Comparison of ENCODE assay signal across 23 cellular contexts in the genomic region with DNA sequence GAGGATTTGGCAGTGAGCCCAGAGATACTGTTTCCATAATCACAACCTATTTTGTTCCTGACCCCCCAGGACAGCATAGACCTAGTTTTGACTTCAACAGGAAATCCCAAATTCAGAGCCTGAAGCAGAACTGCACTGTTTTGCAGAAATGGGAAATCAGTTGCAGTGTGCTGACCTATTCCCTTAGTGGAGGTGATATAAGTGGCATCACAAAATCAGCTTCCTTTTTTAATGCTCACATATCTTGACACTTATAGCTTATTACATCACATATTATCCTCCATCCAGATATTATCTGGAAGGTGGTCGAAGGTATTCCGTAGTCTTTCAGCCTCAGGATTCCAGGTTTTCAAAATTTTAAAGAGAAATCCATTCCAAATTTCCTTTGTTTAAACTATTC.
DNase-seq lines count a peak whose midpoint lies in the region; ATAC-seq and TF ChIP-seq lines count a peak whose summit lies in the region.
"Had no signal": no experiment of that assay in that cellular context is flagged by ENCODE, and none has a peak within 500 bp of the region (broad histone marks: within the 10 kb centered on the region; RNA-seq: fewer than 3 reads in every experiment).

No MANE protein-coding gene starts in this region.

- DNase-seq in A172 (ENCODE audit: low spot score) (peak; percentile 44), ACHN (peak; percentile 19), LHCN-M2 (ENCODE audit: low read depth) (peak; percentile 49), AG08395 (ENCODE audit: low spot score) (no peak)
- DNase-seq: activated CD4-positive, alpha-beta T cell treated with anti-CD3 and anti-CD28 coated beads, Interleukin-2, amount 50 U/mL, for 1 hour; activated CD4-positive, CD25-positive, alpha-beta regulatory T cell; activated gamma-delta T cell; activated naive CD8-positive, alpha-beta T cell treated with anti-CD3 and anti-CD28 coated beads for 36 hours; activated T-cell treated with anti-CD3 and anti-CD28 coated beads, Interleukin-2, amount 50 U/mL, for 1 hour; cortex of kidney; effector memory CD8-positive, alpha-beta T cell; erythroblast; left colon; mucosa of descending colon; natural killer cell; NCI-H1694; NCI-H774; transverse colon had no signal

- TF ChIP-seq POLR2A in GM18505 (IDR thresholded peaks at IDR 0.05; ENCODE audit: borderline replicate concordance, extremely low read depth, insufficient read depth, insufficient read length): no peak

- ATAC-seq in SK-N-SH treated with all-trans-retinoic acid at 6 μM for 48 hours (peak; percentile 14; the same call in 2 of the 3 replicates), GM18868 (IDR thresholded peaks at IDR 0.05; ENCODE audit: unreplicated experiment) (no peak), GM18505 (IDR thresholded peaks at IDR 0.05; ENCODE audit: unreplicated experiment) (no peak)
- ATAC-seq: effector memory CD8-positive, alpha-beta T cell; GM12878; left colon; mucosa of descending colon; natural killer cell; stimulated activated memory B cell treated with anti-CD40 and anti-IgM and Interleukin-4, amounts not matched to agents 10 μg/mL and 1 μg/mL and 100 μg/mL, for 72 hours had no signal

- in situ Hi-C loops in ACHN (cut with HindIII; ENCODE audit: low pct_ligation_motif_present, low pct_unique_long_range_greater_than_20kb, low sequenced_read_pairs): no loop called here

TF ChIP-seq in SK-N-SH treated with all-trans-retinoic acid at 6 μM for 48 hours, 23 proteins besides CTCF, POLR2A, EP300 and RAD21:
- TF ChIP-seq BACH2 (CRISPR knock-in tag; IDR thresholded peaks at IDR 0.05; ENCODE audit: borderline replicate concordance) (no peak), PPARA (CRISPR knock-in tag; IDR thresholded peaks at IDR 0.05; ENCODE audit: borderline replicate concordance) (no peak), TOX (CRISPR knock-in tag; IDR thresholded peaks at IDR 0.05; ENCODE audit: borderline replicate concordance) (peak; percentile 82)
